ENCODE assay signal across 12 cellular contexts in the genomic region with DNA sequence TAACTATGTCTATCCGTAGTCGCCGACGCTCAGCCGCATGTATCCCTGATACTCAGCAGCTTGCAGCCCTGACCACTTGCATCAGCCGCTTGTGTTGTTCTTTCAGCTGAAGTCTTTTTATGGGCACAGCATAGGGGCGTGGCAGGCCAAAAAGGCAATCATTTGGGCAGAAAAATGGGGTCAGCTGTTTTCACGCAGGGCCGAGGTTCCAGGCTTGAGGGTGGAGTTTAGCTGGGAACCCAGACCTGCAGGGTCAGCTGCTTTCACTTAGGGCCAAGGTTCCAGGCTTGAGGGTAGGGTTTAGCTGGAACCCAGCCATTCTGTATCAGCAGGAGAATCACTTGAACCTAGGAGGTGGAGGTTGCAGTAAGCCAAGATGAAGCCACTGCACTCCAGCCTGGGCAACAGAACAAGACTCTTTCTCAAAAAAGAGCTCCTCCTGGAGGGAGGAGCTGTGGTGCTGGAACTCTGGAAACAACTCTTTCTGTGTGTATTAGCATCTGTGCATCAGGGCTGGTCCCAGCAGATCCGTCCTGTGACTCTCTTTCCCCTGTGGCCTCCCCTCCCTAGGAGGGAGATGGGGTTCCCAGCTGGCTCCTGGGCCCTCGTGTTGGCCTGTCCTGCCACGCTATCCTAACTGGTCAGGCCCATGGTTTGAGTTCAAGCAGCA. TPM values are rescaled to one million over a fixed set of nuclear protein-coding genes. Genes with fewer than 3 reads are reported as not detected.
A peak's percentile ranks its signal among the peaks of the same experiment; 100 is the strongest.
DNase-seq lines count a peak whose midpoint lies in the region; ATAC-seq and TF ChIP-seq lines count a peak whose summit lies in the region.
"Had no signal": no experiment of that assay in that cellular context is flagged by ENCODE, and none has a peak within 500 bp of the region (broad histone marks: within the 10 kb centered on the region; RNA-seq: fewer than 3 reads in every experiment).

No MANE protein-coding gene starts in this region.

- H3K27ac Mint-ChIP-seq in HFFc6, result peak overlapping the region; percentile 85
- H3K27ac Mint-ChIP-seq in activated T-helper 17 cell treated with anti-CD3 and anti-CD28 coated beads, Interleukin-2, amount 50 U/mL, for 72 hours, result peak overlapping the region; percentile 88
- H3K27ac Mint-ChIP-seq: brain had no signal

- no peak for DNase-seq in HFFc6
- no peak for DNase-seq in lower lobe of right lung
- no peak for DNase-seq in HuH-7.5 (ENCODE audit: low spot score)
- DNase-seq in NCI-H226, result no peak
- no peak for DNase-seq in C1 segment of cervical spinal cord (lab: John Stamatoyannopoulos, UW)
- DNase-seq: NCI-H1105 had no signal

- ATAC-seq in activated T-helper 17 cell treated with anti-CD3 and anti-CD28 coated beads, Interleukin-2, amount 50 U/mL, for 72 hours (replicated peaks), result no peak
- ATAC-seq in lower lobe of right lung (no peak), GM19328 (IDR thresholded peaks at IDR 0.05; ENCODE audit: unreplicated experiment) (no peak)

- no peaks in the 10 kb centered on the region for H3K27me3 ChIP-seq in BLaER1 treated with 17β-estradiol and CSF1 and Interleukin-3, amounts not matched to agents 10 nM and 100 nM
- no peaks in the 10 kb centered on the region for H3K27me3 ChIP-seq in lower lobe of right lung (ENCODE audit: low read depth)
- H3K27me3 ChIP-seq: tibial nerve had no signal

- H3K36me3 Mint-ChIP-seq in HFFc6 (ENCODE audit: low read depth), result no peaks in the 10 kb centered on the region
- H3K36me3 Mint-ChIP-seq in activated T-helper 17 cell treated with anti-CD3 and anti-CD28 coated beads, Interleukin-2, amount 50 U/mL, for 72 hours (ENCODE audit: low read depth), result peaks cover 4% of the 10 kb centered on the region
- H3K36me3 Mint-ChIP-seq: brain had no signal

- no peaks in the 10 kb centered on the region for H4K20me1 ChIP-seq in BLaER1 treated with 17β-estradiol and CSF1 and Interleukin-3, amounts not matched to agents 10 nM and 100 nM

- H3K4me3 Mint-ChIP-seq in HFFc6, result peak overlapping the region; percentile 76
- peak overlapping the region; percentile 74 for H3K4me3 Mint-ChIP-seq in activated T-helper 17 cell treated with anti-CD3 and anti-CD28 coated beads, Interleukin-2, amount 50 U/mL, for 72 hours
- H3K4me3 Mint-ChIP-seq: brain had no signal

- H3K36me3 ChIP-seq in BLaER1 treated with 17β-estradiol and CSF1 and Interleukin-3, amounts not matched to agents 10 nM and 100 nM, result no peaks in the 10 kb centered on the region
- H3K36me3 ChIP-seq in lower lobe of right lung, result no peaks in the 10 kb centered on the region
- H3K36me3 ChIP-seq: tibial nerve had no signal

- H3K4me1 ChIP-seq in BLaER1 treated with 17β-estradiol and CSF1 and Interleukin-3, amounts not matched to agents 10 nM and 100 nM, result peaks cover 31 to 54% (median 43%) of the 10 kb centered on the region in 10 experiments
- H3K4me1 ChIP-seq in lower lobe of right lung, result peaks cover 19% of the 10 kb centered on the region

- peak overlapping the region in 10 of 11 experiments; percentile 58 to 83 (median 76); a peak in 20 of 22 replicates for H3K27ac ChIP-seq in BLaER1 treated with 17β-estradiol and CSF1 and Interleukin-3, amounts not matched to agents 10 nM and 100 nM
- peak overlapping the region; percentile 56 for H3K27ac ChIP-seq in lower lobe of right lung

- TF ChIP-seq CTCF in HFFc6 (IDR thresholded peaks at IDR 0.05) (no peak), lower lobe of right lung (IDR thresholded peaks at IDR 0.05) (no peak)

- H3K9me3 ChIP-seq in BLaER1 treated with 17β-estradiol and CSF1 and Interleukin-3, amounts not matched to agents 10 nM and 100 nM (replicated peaks in 1 of 11), result 0 out of 22 replicates have a peak, but pooled peaks cover 0 to 5% (median 0%) of the 10 kb centered on the region in 11 experiments
- H3K9me3 ChIP-seq in lower lobe of right lung, result no peaks in the 10 kb centered on the region
- H3K9me3 ChIP-seq: tibial nerve had no signal

- H3K27me3 Mint-ChIP-seq in HFFc6 (ENCODE audit: insufficient read depth), result peaks cover 1% of the 10 kb centered on the region; the same call in 1 of the 2 replicates
- H3K27me3 Mint-ChIP-seq in activated T-helper 17 cell treated with anti-CD3 and anti-CD28 coated beads, Interleukin-2, amount 50 U/mL, for 72 hours, result no peaks in the 10 kb centered on the region

- H3K4me1 Mint-ChIP-seq in HFFc6 (ENCODE audit: low read depth), result peaks cover 40% of the 10 kb centered on the region
- H3K4me1 Mint-ChIP-seq in activated T-helper 17 cell treated with anti-CD3 and anti-CD28 coated beads, Interleukin-2, amount 50 U/mL, for 72 hours, result peaks cover 33% of the 10 kb centered on the region

- H3K4me3 ChIP-seq in BLaER1 treated with 17β-estradiol and CSF1 and Interleukin-3, amounts not matched to agents 10 nM and 100 nM, result no peak overlapping the region
- no peak overlapping the region for H3K4me3 ChIP-seq in lower lobe of right lung
- H3K4me3 ChIP-seq: tibial nerve had no signal

- peak overlapping the region; percentile 8 to 89 (median 75); a peak in 21 of 22 replicates for H3K4me2 ChIP-seq in BLaER1 treated with 17β-estradiol and CSF1 and Interleukin-3, amounts not matched to agents 10 nM and 100 nM

- H3K9ac ChIP-seq in BLaER1 treated with 17β-estradiol and CSF1 and Interleukin-3, amounts not matched to agents 10 nM and 100 nM, result peak overlapping the region in 9 of 11 experiments; percentile 33 to 63 (median 56); a peak in 12 of 22 replicates

- H3K9me3 Mint-ChIP-seq in HFFc6, result no peaks in the 10 kb centered on the region
- peaks cover 3% of the 10 kb centered on the region for H3K9me3 Mint-ChIP-seq in activated T-helper 17 cell treated with anti-CD3 and anti-CD28 coated beads, Interleukin-2, amount 50 U/mL, for 72 hours
- H3K9me3 Mint-ChIP-seq: brain had no signal

- intact Hi-C loops in lower lobe of right lung (cut with DNase I), result no loop called here

RNA-seq across cellular contexts. Expression of a gene that starts 21.4 kb away (rescaled TPM):
- total RNA-seq in HFFc6 (2021; fragmentation: NEBNext Ultra II Directional; extraction: Animal tissue kit (Norgen Biotek cat#: 25700)), result 100 to 1,000 TPM; 378 to 900 (median 434) TPM
- 10 to 100 TPM; 46.9 to 52.3 TPM for total RNA-seq in activated T-helper 17 cell treated with anti-CD3 and anti-CD28 coated beads, Interleukin-2, amount 50 U/mL, for 72 hours
- 79.5 TPM for total RNA-seq in lower lobe of right lung

RNA-seq across cellular contexts. Expression of a gene that starts 56.9 kb away (rescaled TPM):
- under 1 TPM; 0.31 to 0.62 (median 0.49) TPM for total RNA-seq in HFFc6 (2021; fragmentation: NEBNext Ultra II Directional; extraction: Animal tissue kit (Norgen Biotek cat#: 25700))
- not detected for total RNA-seq in activated T-helper 17 cell treated with anti-CD3 and anti-CD28 coated beads, Interleukin-2, amount 50 U/mL, for 72 hours
- not detected for total RNA-seq in lower lobe of right lung
- total RNA-seq: posterior vena cava had no signal
